Comparison of ENCODE assay signal across 10 cellular contexts in genomic region chrX:47637546-47638195, GRCh38. TPM values are rescaled to one million over a fixed set of nuclear protein-coding genes. Genes with fewer than 3 reads are reported as not detected.
DNase-seq lines count a peak whose midpoint lies in the region; ATAC-seq and TF ChIP-seq lines count a peak whose summit lies in the region.
"Had no signal": no experiment of that assay in that cellular context is flagged by ENCODE, and none has a peak within 500 bp of the region (broad histone marks: within the 10 kb centered on the region; RNA-seq: fewer than 3 reads in every experiment).

No MANE protein-coding gene starts in this region.

- no peaks in the 10 kb centered on the region for H3K27me3 ChIP-seq in heart right ventricle

- peak in 2 of 9 donors; percentile 22 to 27 for TF ChIP-seq CTCF in heart right ventricle (IDR thresholded peaks at IDR 0.05)

- peaks cover 0 to 1% (median 0%) of the 10 kb centered on the region in 9 donors for H3K4me1 ChIP-seq in heart right ventricle

- H3K27ac ChIP-seq in heart right ventricle, result peak overlapping the region in 1 of 10 donors; percentile 74
- H3K27ac ChIP-seq: 22Rv1 had no signal

- ATAC-seq in heart right ventricle (peak; percentile 45 to 88 (median 76)), HG02973 (IDR thresholded peaks at IDR 0.05; ENCODE audit: unreplicated experiment) (no peak), HG03520 (IDR thresholded peaks at IDR 0.05; ENCODE audit: unreplicated experiment) (no peak)

- intact Hi-C loops in heart right ventricle (cut with DNase I), result loop anchor here in 2 of 10 donors (1.0 to 5.0 kb wide), 2 partner anchors 40 to 75 kb away; partner anchors contain the start of gene ARAF (in 1 of the 2)

- 52 to 56% methylated on average over 19 to 31 of the region's 31 CpGs for WGBS in heart right ventricle, 2 donors

- H3K36me3 ChIP-seq in heart right ventricle, result peaks cover 0 to 74% (median 3%) of the 10 kb centered on the region in 9 donors

- DNase-seq in NCI-H82 (lab: John Stamatoyannopoulos, UW) (peak; percentile 3), NCI-H82 treated with DMSO at 0.1 percent for 48 hours (lab: John Stamatoyannopoulos, UW; ENCODE audit: unreplicated experiment) (no peak), heart right ventricle (peak; percentile 32 to 37), Kasumi-1 (lab: John Stamatoyannopoulos, UW) (no peak)
- peak; percentile 25 to 35 for DNase-seq in activated CD4-positive, alpha-beta T cell treated with anti-CD3 and anti-CD28 coated beads, Interleukin-2, amount 50 U/mL, for 4 hours
- peak; percentile 6 to 41 (median 23) for DNase-seq in stimulated activated naive CD4-positive, alpha-beta T cell (lab: John Stamatoyannopoulos, UW)

- peak overlapping the region in 6 of 10 donors; percentile 20 to 46 (median 30) for H3K4me3 ChIP-seq in heart right ventricle

- H3K9me3 ChIP-seq in heart right ventricle, result peaks cover 0 to 7% (median 0%) of the 10 kb centered on the region in 11 donors

RNA-seq across cellular contexts. Expression of gene CFP, which starts 7.9 kb away (rescaled TPM):
- 10 to 100 TPM in 1 of 10 donors, 1 to 10 TPM in 9; 1.1 to 12.4 (median 1.8) TPM for total RNA-seq in heart right ventricle
- polyA plus RNA-seq in heart right ventricle, result 1 to 10 TPM; 2.3 to 2.4 TPM
- total RNA-seq: M059J had no signal

RNA-seq across cellular contexts. Expression of gene ELK1, which starts 12.7 kb away (rescaled TPM):
- total RNA-seq in heart right ventricle, result 10 to 100 TPM; 22.1 to 31.1 (median 24.8) TPM
- 10 to 100 TPM in 1 of 2 donors, 1 to 10 TPM in 1; 6.9 to 34.1 TPM for polyA plus RNA-seq in heart right ventricle

RNA-seq across cellular contexts. Expression of gene SYN1, which starts 18.0 kb away (rescaled TPM):
- 10 to 100 TPM; 10.4 to 16.3 (median 13.8) TPM for total RNA-seq in heart right ventricle
- polyA plus RNA-seq in heart right ventricle, result 10 to 100 TPM in 1 of 2 donors, 1 to 10 TPM in 1; 7.0 to 11.1 TPM

RNA-seq across cellular contexts. Expression of gene UXT, which starts 21.3 kb away (rescaled TPM):
- 100 to 1,000 TPM in 2 of 10 donors, 10 to 100 TPM in 8; 84.1 to 113 (median 92.1) TPM for total RNA-seq in heart right ventricle
- polyA plus RNA-seq in heart right ventricle, result 100 to 1,000 TPM in 1 of 2 donors, 10 to 100 TPM in 1; 89.6 to 242 TPM

RNA-seq across cellular contexts. Expression of gene TIMP1, which starts 55.4 kb away (rescaled TPM):
- 100 to 1,000 TPM in 2 of 10 donors, 10 to 100 TPM in 8; 32.8 to 534 (median 68.8) TPM for total RNA-seq in heart right ventricle
- polyA plus RNA-seq in heart right ventricle, result 100 to 1,000 TPM; 240 to 826 TPM

Comparison
In these comparisons a context has a peak if more than half of its experiments do, and no peak if none do; other contexts are left out.
1. DNase-seq: peak in NCI-H82 (single experiment), activated CD4-positive, alpha-beta T cell treated with anti-CD3 and anti-CD28 coated beads, Interleukin-2, amount 50 U/mL, for 4 hours (2 of 2), heart right ventricle (2 of 2) and stimulated activated naive CD4-positive, alpha-beta T cell (6 of 6); none in NCI-H82 treated with DMSO at 0.1 percent for 48 hours (single experiment) and Kasumi-1 (0 of 2).
2. ATAC-seq: peak in heart right ventricle (8 of 8); none in HG02973 (single experiment) and HG03520 (single experiment).